Comparison of ENCODE assay signal across 9 cellular contexts in the genomic region with DNA sequence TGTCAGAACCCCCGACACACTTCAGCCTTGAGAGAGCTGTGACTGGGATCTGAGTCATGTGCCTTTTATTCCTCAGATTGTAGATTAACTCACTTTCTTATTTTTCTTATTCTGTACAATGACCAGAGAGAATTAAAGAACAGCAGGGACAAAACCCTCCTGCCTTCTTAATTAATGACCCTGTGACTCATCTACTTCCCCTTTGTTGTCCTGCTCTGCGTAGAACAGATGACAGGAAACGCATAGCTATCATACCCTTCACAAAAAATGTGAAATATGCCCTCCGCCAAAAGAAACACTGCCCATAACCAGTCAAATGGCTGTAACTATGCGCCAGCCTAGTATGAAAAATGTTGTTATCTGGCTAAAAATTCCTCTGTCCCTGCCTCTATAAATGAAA. TPM values are rescaled to one million over a fixed set of nuclear protein-coding genes. Genes with fewer than 3 reads are reported as not detected.
DNase-seq lines count a peak whose midpoint lies in the region; ATAC-seq, FAIRE-seq and TF ChIP-seq lines count a peak whose summit lies in the region.
"Had no signal": no experiment of that assay in that cellular context is flagged by ENCODE, and none has a peak within 500 bp of the region (broad histone marks: within the 10 kb centered on the region; RNA-seq: fewer than 3 reads in every experiment).

No MANE protein-coding gene starts in this region.

- DNase-seq in AG09309 (ENCODE audit: low read depth) (peak; percentile 98), Karpas-422 (peak; percentile 70), astrocyte (ENCODE audit: low read depth) (peak; percentile 99), left lung (no peak), colonic mucosa (no peak), Peyer's patch (no peak)
- no peak for DNase-seq in central memory CD4-positive, alpha-beta T cell

- H3K4me3 Mint-ChIP-seq in astrocyte (ENCODE audit: unreplicated experiment): no peak overlapping the region
- H3K4me3 Mint-ChIP-seq: stimulated activated naive CD8-positive, alpha-beta T cell treated with anti-CD3 and anti-CD28 coated beads, Interleukin-15, Interleukin-2, amounts not matched to agents 100 ng/mL and 50 ng/mL, for 24 hours had no signal

- H3K27ac ChIP-seq in Karpas-422 (ENCODE audit: low read length): no peak overlapping the region
- H3K27ac ChIP-seq in astrocyte (ENCODE audit: low read depth, low read length): peak overlapping the region; percentile 83
- peak overlapping the region; percentile 20 to 80 for H3K27ac ChIP-seq in left lung
- H3K27ac ChIP-seq in colonic mucosa: no peak overlapping the region
- H3K27ac ChIP-seq in Peyer's patch: no peak overlapping the region

- no peaks in the 10 kb centered on the region for H3K9me2 ChIP-seq in Karpas-422 (replicated peaks; ENCODE audit: insufficient read depth, low read length)

- no peak overlapping the region for H2AFZ ChIP-seq in Karpas-422 (ENCODE audit: low read length)
- no peak overlapping the region for H2AFZ ChIP-seq in astrocyte (ENCODE audit: low read depth, low read length)

- H3K79me2 ChIP-seq in Karpas-422 (ENCODE audit: low read length) (no peaks in the 10 kb centered on the region), astrocyte (ENCODE audit: insufficient read depth, low read length) (no peaks in the 10 kb centered on the region)

- no peak overlapping the region for H3K4me3 ChIP-seq in AG09309 (ENCODE audit: control insufficient read depth, low read depth, low read length)
- H3K4me3 ChIP-seq in Karpas-422 (ENCODE audit: low read length): no peak overlapping the region
- H3K4me3 ChIP-seq in astrocyte (ENCODE audit: insufficient read depth, low read depth, low read length): no peak overlapping the region
- no peak overlapping the region for H3K4me3 ChIP-seq in left lung
- H3K4me3 ChIP-seq in colonic mucosa: no peak overlapping the region
- no peak overlapping the region for H3K4me3 ChIP-seq in Peyer's patch

- no peak for TF ChIP-seq POLR2A in Peyer's patch (IDR thresholded peaks at IDR 0.05)

- intact Hi-C loops in left lung (cut with DNase I) (no loop called here), colonic mucosa (cut with DNase I) (loop anchor here (5.0 kb wide), 1 partner anchor 209 kb away; no protein-coding TSS in a partner anchor)

- H3K9ac ChIP-seq in Karpas-422 (ENCODE audit: low read length) (no peak overlapping the region), astrocyte (ENCODE audit: low read length) (no peak overlapping the region), colonic mucosa (ENCODE audit: low read depth in 2 of 2, low read length in 2 of 2) (no peak overlapping the region)

- no peaks in the 10 kb centered on the region for H4K20me1 ChIP-seq in Karpas-422 (ENCODE audit: insufficient read depth, low read depth, low read length)
- no peaks in the 10 kb centered on the region for H4K20me1 ChIP-seq in astrocyte (ENCODE audit: insufficient read depth, low read length)

- H3K9me3 Mint-ChIP-seq in astrocyte (ENCODE audit: unreplicated experiment): no peaks in the 10 kb centered on the region
- H3K9me3 Mint-ChIP-seq: stimulated activated naive CD8-positive, alpha-beta T cell treated with anti-CD3 and anti-CD28 coated beads, Interleukin-15, Interleukin-2, amounts not matched to agents 100 ng/mL and 50 ng/mL, for 24 hours had no signal

- H3K4me2 ChIP-seq in Karpas-422 (ENCODE audit: low read depth, low read length, poor library complexity, severe bottlenecking): no peak overlapping the region
- H3K4me2 ChIP-seq in astrocyte (ENCODE audit: low read length): peak overlapping the region; percentile 31

- H3K4me1 ChIP-seq in Karpas-422 (ENCODE audit: low read length): peaks cover under 1% of the 10 kb centered on the region; the same call in 1 of the 2 replicates
- peaks cover 26% of the 10 kb centered on the region for H3K4me1 ChIP-seq in astrocyte (ENCODE audit: insufficient read depth, low read length)
- H3K4me1 ChIP-seq in left lung: peaks cover 0 to 27% of the 10 kb centered on the region in 2 donors
- H3K4me1 ChIP-seq in colonic mucosa: no peaks in the 10 kb centered on the region
- H3K4me1 ChIP-seq in Peyer's patch: no peaks in the 10 kb centered on the region

- H3K36me3 Mint-ChIP-seq in astrocyte (ENCODE audit: low read depth, unreplicated experiment): peaks cover 2% of the 10 kb centered on the region

- H3K27ac Mint-ChIP-seq in astrocyte (ENCODE audit: unreplicated experiment): peak overlapping the region; percentile 66
- H3K27ac Mint-ChIP-seq: stimulated activated naive CD8-positive, alpha-beta T cell treated with anti-CD3 and anti-CD28 coated beads, Interleukin-15, Interleukin-2, amounts not matched to agents 100 ng/mL and 50 ng/mL, for 24 hours had no signal

- H3K27me3 ChIP-seq in Karpas-422 (ENCODE audit: low read length): no peaks in the 10 kb centered on the region
- H3K27me3 ChIP-seq in astrocyte (ENCODE audit: insufficient read depth, low read length): no peaks in the 10 kb centered on the region
- H3K27me3 ChIP-seq in left lung: peaks cover 0 to 11% of the 10 kb centered on the region in 2 donors
- no peaks in the 10 kb centered on the region for H3K27me3 ChIP-seq in colonic mucosa
- no peaks in the 10 kb centered on the region for H3K27me3 ChIP-seq in Peyer's patch

- no peak for TF ChIP-seq CTCF in AG09309 (IDR thresholded peaks at IDR 0.05; ENCODE audit: control insufficient read depth, insufficient read depth, low read depth, low read length, missing control alignments)
- no peak for TF ChIP-seq CTCF in astrocyte (IDR thresholded peaks at IDR 0.05; ENCODE audit: insufficient read depth, low read depth, low read length)
- TF ChIP-seq CTCF in left lung (IDR thresholded peaks at IDR 0.05): no peak
- TF ChIP-seq CTCF in colonic mucosa (IDR thresholded peaks at IDR 0.05): no peak
- no peak for TF ChIP-seq CTCF in Peyer's patch (IDR thresholded peaks at IDR 0.05)

- H3K36me3 ChIP-seq in Karpas-422 (ENCODE audit: insufficient read depth, low read length): no peaks in the 10 kb centered on the region
- H3K36me3 ChIP-seq in astrocyte (ENCODE audit: insufficient read depth, low read length): no peaks in the 10 kb centered on the region
- no peaks in the 10 kb centered on the region for H3K36me3 ChIP-seq in left lung
- H3K36me3 ChIP-seq in colonic mucosa: no peaks in the 10 kb centered on the region
- H3K36me3 ChIP-seq in Peyer's patch: no peaks in the 10 kb centered on the region

- peaks cover 11% of the 10 kb centered on the region for H3K4me1 Mint-ChIP-seq in astrocyte (ENCODE audit: low read depth, unreplicated experiment)

- H3K9me3 ChIP-seq in Karpas-422 (ENCODE audit: low read length) (no peaks in the 10 kb centered on the region), astrocyte (ENCODE audit: insufficient read depth, low read depth, low read length) (no peaks in the 10 kb centered on the region), left lung (no peaks in the 10 kb centered on the region), colonic mucosa (no peaks in the 10 kb centered on the region), Peyer's patch (no peaks in the 10 kb centered on the region)

- ATAC-seq in left lung (peak; percentile 72), GM18498 (IDR thresholded peaks at IDR 0.05; ENCODE audit: unreplicated experiment) (no peak)

- peak; percentile 91 for FAIRE-seq in astrocyte (lab: Jason Lieb, UNC)

- peaks cover 3% of the 10 kb centered on the region for H3K27me3 Mint-ChIP-seq in astrocyte (ENCODE audit: low read depth, unreplicated experiment)
- H3K27me3 Mint-ChIP-seq: stimulated activated naive CD8-positive, alpha-beta T cell treated with anti-CD3 and anti-CD28 coated beads, Interleukin-15, Interleukin-2, amounts not matched to agents 100 ng/mL and 50 ng/mL, for 24 hours had no signal

RNA-seq across cellular contexts. Expression of gene PADI2, which starts 9.1 kb away (rescaled TPM):
- not detected in 2 replicates for total RNA-seq in Karpas-422 (2014; rRNA removed; shearing (Covaris generic); ENCODE audit: low replicate concordance)
- total RNA-seq in astrocyte (0.43 and 0.48 TPM in 2 replicates), left lung (10 to 100 TPM in 1 of 2 donors, 1 to 10 TPM in 1; 2.2 to 35.4 TPM), colonic mucosa (100 to 1,000 TPM; 177 to 211 TPM), Peyer's patch (100 to 1,000 TPM in 1 of 4 donors, 10 to 100 TPM in 3; 29.7 to 191 (median 57.9) TPM)

Comparison
In these comparisons a context has a peak if more than half of its experiments do, and no peak if none do; other contexts are left out.
1. DNase-seq: peak in AG09309 (single experiment), Karpas-422 (single experiment) and astrocyte (single experiment); none in left lung (0 of 2), colonic mucosa (single experiment), central memory CD4-positive, alpha-beta T cell (single experiment) and Peyer's patch (0 of 3).
2. H3K27ac ChIP-seq: peak in astrocyte (single experiment) and left lung (2 of 2); none in Karpas-422 (single experiment), colonic mucosa (single experiment) and Peyer's patch (0 of 4).